In genomic region chr9:123339666-123340414, GRCh38 we compare ENCODE assay signal across 9 cellular contexts. TPM values are rescaled to one million over a fixed set of nuclear protein-coding genes. Genes with fewer than 3 reads are reported as not detected.
DNase-seq lines count a peak whose midpoint lies in the region; ATAC-seq and TF ChIP-seq lines count a peak whose summit lies in the region.
"Had no signal": no experiment of that assay in that cellular context is flagged by ENCODE, and none has a peak within 500 bp of the region (broad histone marks: within the 10 kb centered on the region; RNA-seq: fewer than 3 reads in every experiment).

No MANE protein-coding gene starts in this region.

- peak overlapping the region; percentile 10 for H3K27ac Mint-ChIP-seq in progenitor cell of endocrine pancreas

- no peaks in the 10 kb centered on the region for H3K27me3 ChIP-seq in PC-3 (ENCODE audit: low read length)
- H3K27me3 ChIP-seq: SJCRH30 had no signal

- H3K9me2 ChIP-seq in PC-3 (replicated peaks; ENCODE audit: low read length) = no peaks in the 10 kb centered on the region

- H3K4me3 ChIP-seq in PC-3 (ENCODE audit: low read length) = no peak overlapping the region
- H3K4me3 ChIP-seq: SJCRH30 had no signal

- POLR2A ChIA-PET in PC-3 (lab: Charles Lee; ENCODE audit: unreplicated experiment) = no interaction called here

- H4K20me1 ChIP-seq in PC-3 (ENCODE audit: low read length) = no peaks in the 10 kb centered on the region

- TF ChIP-seq CTCF in PC-3 (conservative IDR thresholded peaks at IDR 0.05; ENCODE audit: low read depth, low read length) (no peak), progenitor cell of endocrine pancreas (IDR thresholded peaks at IDR 0.05; ENCODE audit: unreplicated experiment) (no peak)

- no peaks in the 10 kb centered on the region for H3K36me3 Mint-ChIP-seq in progenitor cell of endocrine pancreas (ENCODE audit: insufficient read depth)

- intact Hi-C loops in PC-3 (cut with micrococcal nuclease) = no loop called here

- no peak overlapping the region for H3K4me3 Mint-ChIP-seq in progenitor cell of endocrine pancreas (ENCODE audit: low read depth)

- H3K4me1 ChIP-seq in PC-3 (ENCODE audit: insufficient read depth, low read length) = no peaks in the 10 kb centered on the region; the same call in 1 of the 2 replicates

- H3K27ac ChIP-seq in PC-3 (ENCODE audit: low read length) (no peak overlapping the region), caudate nucleus (ENCODE audit: low read depth, low read length) (peak overlapping the region; percentile 39)
- H3K27ac ChIP-seq: SJCRH30 had no signal

- no peak overlapping the region for H3K4me2 ChIP-seq in PC-3 (ENCODE audit: low read length)

- no peak overlapping the region for H3K9ac ChIP-seq in PC-3 (ENCODE audit: low read length)

- no peaks in the 10 kb centered on the region for H3K36me3 ChIP-seq in PC-3 (ENCODE audit: low read depth, low read length)
- H3K36me3 ChIP-seq: SJCRH30 had no signal

- H3K9me3 ChIP-seq in PC-3 (ENCODE audit: low read length) = no peaks in the 10 kb centered on the region
- H3K9me3 ChIP-seq: SJCRH30 had no signal

- no peaks in the 10 kb centered on the region for H3K79me2 ChIP-seq in PC-3 (ENCODE audit: low read length)

- DNase-seq in PC-3 = peak; percentile 23
- peak in 28 of 61 donors; percentile 14 to 84 (median 40) for DNase-seq in caudate nucleus (lab: John Stamatoyannopoulos, UW)
- no peak for DNase-seq in progenitor cell of endocrine pancreas (ENCODE audit: low spot score, unreplicated experiment)
- no peak for DNase-seq in AG08396 (ENCODE audit: low spot score)
- DNase-seq in dedifferentiated amniotic fluid mesenchymal stem cell (ENCODE audit: extremely low spot score) = no peak
- DNase-seq in LoVo (ENCODE audit: low spot score) = no peak

- no peaks in the 10 kb centered on the region for H3F3A ChIP-seq in PC-3 (ENCODE audit: low read length, unreplicated experiment)

- ATAC-seq in GM18511 (IDR thresholded peaks at IDR 0.05; ENCODE audit: unreplicated experiment) (peak; percentile 52), HG02678 (IDR thresholded peaks at IDR 0.05; ENCODE audit: unreplicated experiment) (peak; percentile 39), PC-3 (peak; percentile 29; the same call in 1 of the 2 replicates)

- CTCF ChIA-PET in PC-3 (lab: Charles Lee) = no interaction called here

- no TSS peak for BruUV-seq in PC-3 (replicated peaks; lab: Mats Ljungman, UMichigan)

- H2AFZ ChIP-seq in PC-3 (ENCODE audit: low read length) = no peak overlapping the region

- peaks cover 13% of the 10 kb centered on the region for H3K27me3 Mint-ChIP-seq in progenitor cell of endocrine pancreas

- no peaks in the 10 kb centered on the region for H3K9me3 Mint-ChIP-seq in progenitor cell of endocrine pancreas (ENCODE audit: low read depth)

- peaks cover 13% of the 10 kb centered on the region for H3K4me1 Mint-ChIP-seq in progenitor cell of endocrine pancreas (ENCODE audit: low read depth)

RNA-seq across cellular contexts. Expression of gene CRB2, which starts 16.2 kb away (rescaled TPM):
- not detected in 2 replicates for total RNA-seq in PC-3 (2014; rRNA removed)
- 7.1 and 8.4 TPM in 2 replicates for total RNA-seq in progenitor cell of endocrine pancreas
